ENCODE assay signal across 22 cellular contexts in the genomic region with DNA sequence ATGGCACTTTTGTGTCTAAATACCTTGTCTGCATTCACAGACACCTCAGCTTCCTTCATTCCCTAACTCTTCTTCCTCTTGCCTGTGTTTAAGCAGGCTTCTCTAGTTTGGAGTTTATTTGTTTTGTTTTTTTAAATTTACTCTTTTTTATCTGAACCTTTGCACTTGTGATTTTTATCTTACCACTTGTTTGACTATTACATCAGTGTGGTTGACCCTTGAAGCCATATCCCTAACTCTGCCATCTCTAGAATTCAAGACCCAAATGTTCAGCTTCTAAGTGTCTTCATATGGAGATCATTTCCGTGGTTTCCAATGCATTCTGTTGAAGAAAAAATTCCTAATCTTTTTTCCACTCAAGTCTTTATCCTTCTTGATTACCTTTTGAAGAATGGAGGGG.
"Had no signal": no experiment of that assay in that cellular context is flagged by ENCODE, and none has a peak within 500 bp of the region (broad histone marks: within the 10 kb centered on the region; RNA-seq: fewer than 3 reads in every experiment).

No MANE protein-coding gene starts in this region.

- DNase-seq: cortex of kidney; dorsolateral prefrontal cortex; effector CD8-positive, alpha-beta T cell; gastrocnemius medialis; islet precursor cell; left lung; lower lobe of right lung; mesendoderm; naive thymus-derived CD4-positive, alpha-beta T cell; posterior cingulate gyrus; small intestine; stimulated activated CD4-positive, alpha-beta T cell treated with anti-CD3 and anti-CD28 coated beads, Interleukin-2, amount 100 ng/mL, for 48 hours; stimulated activated naive CD8-positive, alpha-beta T cell treated with anti-CD3 and anti-CD28 coated beads, Interleukin-15, Interleukin-2, amounts not matched to agents 100 U/mL and 50 U/mL, for 24 hours; thyroid gland; uterus had no signal

- H3K27me3 ChIP-seq: dorsolateral prefrontal cortex, esophagus muscularis mucosa, gastrocnemius medialis, left lung, right atrium auricular region, suprapubic skin, thyroid gland, upper lobe of left lung, uterus had no signal

- H3K4me3 ChIP-seq: dorsolateral prefrontal cortex, esophagus muscularis mucosa, gastrocnemius medialis, left lung, lower lobe of right lung, right atrium auricular region, suprapubic skin, thyroid gland, upper lobe of left lung, uterus had no signal

- H3K27ac Mint-ChIP-seq: naive thymus-derived CD4-positive, alpha-beta T cell had no signal

- H3K4me1 ChIP-seq: left lung, lower lobe of right lung, suprapubic skin, uterus had no signal

- H3K4me1 Mint-ChIP-seq: neural crest cell had no signal

- H3K9me3 Mint-ChIP-seq: neural crest cell had no signal

- H3K36me3 ChIP-seq: left lung, lower lobe of right lung, right atrium auricular region, uterus had no signal

- H3K36me3 Mint-ChIP-seq: naive thymus-derived CD4-positive, alpha-beta T cell had no signal

- H3K9me3 ChIP-seq: esophagus muscularis mucosa, gastrocnemius medialis, left lung, lower lobe of right lung, right atrium auricular region, suprapubic skin, thyroid gland, upper lobe of left lung, uterus had no signal

- H3K27ac ChIP-seq: epithelial cell of prostate, esophagus muscularis mucosa, left lung, lower lobe of right lung, right atrium auricular region, suprapubic skin, thyroid gland, upper lobe of left lung, uterus had no signal

- ATAC-seq: gastrocnemius medialis; left lung; lower lobe of right lung; naive thymus-derived CD4-positive, alpha-beta T cell; stimulated activated naive CD8-positive, alpha-beta T cell treated with anti-CD3 and anti-CD28 coated beads, Interleukin-15, Interleukin-2, amounts not matched to agents 100 U/mL and 50 U/mL, for 24 hours had no signal

- H3K4me3 Mint-ChIP-seq: naive thymus-derived CD4-positive, alpha-beta T cell; neural crest cell had no signal

- FAIRE-seq: endometrium, small intestine had no signal
